ENCODE assay signal across 8 cellular contexts in the genomic region with DNA sequence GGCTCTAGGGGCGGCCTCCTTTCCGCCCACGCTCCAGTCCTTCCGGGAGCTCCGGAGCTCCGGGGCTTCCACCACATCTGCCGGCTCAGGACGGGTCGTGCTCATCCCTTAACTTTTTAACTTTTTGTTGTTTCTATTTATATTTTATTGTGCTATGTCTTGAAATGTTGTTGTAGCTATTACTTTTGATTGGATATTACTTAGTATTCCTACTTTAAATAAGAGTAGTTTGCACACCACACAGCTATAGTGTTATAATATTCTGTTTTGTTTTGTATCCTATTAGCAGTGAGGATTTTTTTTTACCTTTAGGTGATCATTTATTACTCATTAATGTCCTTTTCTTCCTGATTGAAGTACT.
A peak's percentile ranks its signal among the peaks of the same experiment; 100 is the strongest.
DNase-seq lines count a peak whose midpoint lies in the region; ATAC-seq, FAIRE-seq and TF ChIP-seq lines count a peak whose summit lies in the region.
"Not testable (repeated sequence)": the region's sequence is repeated elsewhere in the genome, so short reads cannot be mapped to it uniquely, and the experiment has no call there.

No MANE protein-coding gene starts in this region.

- POLR2A ChIA-PET in activated CD4-positive, alpha-beta T cell treated with anti-CD3 and anti-CD28 coated beads for 36 hours (lab: Charles Lee), result interaction anchor here (0.6 kb wide), 1 partner anchor 1014 kb away, joined by 4 read pairs; no protein-coding TSS in a partner anchor

- not testable (repeated sequence) for H3K9me3 ChIP-seq in lower lobe of right lung, psoas muscle

- peaks cover 52% of the 10 kb centered on the region for H3K27me3 Mint-ChIP-seq in activated CD4-positive, alpha-beta T cell treated with anti-CD3 and anti-CD28 coated beads for 36 hours
- H3K27me3 Mint-ChIP-seq in brain, result peaks cover 79% of the 10 kb centered on the region

- H3K27me3 ChIP-seq in lower lobe of right lung (ENCODE audit: low read depth) (peaks cover 56% of the 10 kb centered on the region), psoas muscle (ENCODE audit: insufficient read depth in 3 of 3, low read length in 2 of 3) (peaks cover 4 to 72% (median 35%) of the 10 kb centered on the region in 3 donors)

- WGBS in psoas muscle, 3 donors, result 12 to 16% (median 13%) methylated on average over 9 of the region's 9 CpGs
- WGBS in urinary bladder, result 14% methylated on average over 9 of the region's 9 CpGs

- H3K4me3 Mint-ChIP-seq in activated CD4-positive, alpha-beta T cell treated with anti-CD3 and anti-CD28 coated beads for 36 hours, result peak overlapping the region; percentile 52
- H3K4me3 Mint-ChIP-seq in brain, result peak overlapping the region in 4 of 5 experiments; percentile 50 to 77 (median 57)

- not testable (repeated sequence) for H3K9me3 Mint-ChIP-seq in activated CD4-positive, alpha-beta T cell treated with anti-CD3 and anti-CD28 coated beads for 36 hours (ENCODE audit: low read depth)
- peaks cover 18 to 44% (median 37%) of the 10 kb centered on the region in 5 experiments for H3K9me3 Mint-ChIP-seq in brain

- not testable (repeated sequence) for TF ChIP-seq CTCF in brain (conservative IDR thresholded peaks at IDR 0.05); fibroblast of mammary gland (conservative IDR thresholded peaks at IDR 0.05; ENCODE audit: control insufficient read depth, insufficient read depth, low read depth, low read length); lower lobe of right lung (IDR thresholded peaks at IDR 0.05); psoas muscle (IDR thresholded peaks at IDR 0.05)

- intact Hi-C loops in activated CD4-positive, alpha-beta T cell treated with anti-CD3 and anti-CD28 coated beads for 36 hours (cut with DNase I, micrococcal nuclease); lower lobe of right lung (cut with DNase I); psoas muscle (cut with DNase I): not testable (repeated sequence)

- peaks cover 33% of the 10 kb centered on the region for H3K4me1 Mint-ChIP-seq in activated CD4-positive, alpha-beta T cell treated with anti-CD3 and anti-CD28 coated beads for 36 hours
- H3K4me1 Mint-ChIP-seq in brain, result peaks cover 27% of the 10 kb centered on the region

- CTCF ChIA-PET in activated CD4-positive, alpha-beta T cell treated with anti-CD3 and anti-CD28 coated beads for 36 hours (lab: Charles Lee), result not testable (repeated sequence)

- H3K27ac ChIP-seq in lower lobe of right lung, result peak overlapping the region; percentile 83
- H3K27ac ChIP-seq in psoas muscle, result peak overlapping the region; percentile 55
- H3K27ac ChIP-seq in urinary bladder (ENCODE audit: low read depth), result not testable (repeated sequence)

- H3K36me3 Mint-ChIP-seq in activated CD4-positive, alpha-beta T cell treated with anti-CD3 and anti-CD28 coated beads for 36 hours (ENCODE audit: low read depth), result not testable (repeated sequence)
- H3K36me3 Mint-ChIP-seq in brain, result peaks cover 12% of the 10 kb centered on the region

- peak overlapping the region; percentile 48 for H3K4me3 ChIP-seq in Jurkat, Clone E6-1 (ENCODE audit: low read length)
- H3K4me3 ChIP-seq in fibroblast of mammary gland (ENCODE audit: control insufficient read depth, low read depth, low read length) (peak overlapping the region; percentile 58), lower lobe of right lung (peak overlapping the region; percentile 60), psoas muscle (peak overlapping the region; percentile 63), urinary bladder (ENCODE audit: low read depth, low read length) (peak overlapping the region; percentile 63)

- peaks cover 12% of the 10 kb centered on the region for H3K4me1 ChIP-seq in lower lobe of right lung
- not testable (repeated sequence) for H3K4me1 ChIP-seq in psoas muscle; urinary bladder (ENCODE audit: insufficient read depth)

- ATAC-seq in activated CD4-positive, alpha-beta T cell treated with anti-CD3 and anti-CD28 coated beads for 36 hours; lower lobe of right lung; psoas muscle: not testable (repeated sequence)

- FAIRE-seq in GM18507 (lab: Jason Lieb, UNC), result peak; percentile 24

- not testable (repeated sequence) for H3K36me3 ChIP-seq in lower lobe of right lung; psoas muscle (ENCODE audit: insufficient read depth in 1 of 2, low read depth in 1 of 2); urinary bladder (ENCODE audit: insufficient read depth)

- H3K27ac Mint-ChIP-seq in activated CD4-positive, alpha-beta T cell treated with anti-CD3 and anti-CD28 coated beads for 36 hours; brain: not testable (repeated sequence)

- not testable (repeated sequence) for DNase-seq in GM18507 (ENCODE audit: extremely low spot score, insufficient read length, low read depth); Jurkat, Clone E6-1 (ENCODE audit: low read depth, low spot score); activated CD4-positive, alpha-beta T cell treated with anti-CD3 and anti-CD28 coated beads for 36 hours; fibroblast of mammary gland (ENCODE audit: low read depth); lower lobe of right lung; psoas muscle
